Comparison of ENCODE assay signal across 12 cellular contexts in the genomic region with DNA sequence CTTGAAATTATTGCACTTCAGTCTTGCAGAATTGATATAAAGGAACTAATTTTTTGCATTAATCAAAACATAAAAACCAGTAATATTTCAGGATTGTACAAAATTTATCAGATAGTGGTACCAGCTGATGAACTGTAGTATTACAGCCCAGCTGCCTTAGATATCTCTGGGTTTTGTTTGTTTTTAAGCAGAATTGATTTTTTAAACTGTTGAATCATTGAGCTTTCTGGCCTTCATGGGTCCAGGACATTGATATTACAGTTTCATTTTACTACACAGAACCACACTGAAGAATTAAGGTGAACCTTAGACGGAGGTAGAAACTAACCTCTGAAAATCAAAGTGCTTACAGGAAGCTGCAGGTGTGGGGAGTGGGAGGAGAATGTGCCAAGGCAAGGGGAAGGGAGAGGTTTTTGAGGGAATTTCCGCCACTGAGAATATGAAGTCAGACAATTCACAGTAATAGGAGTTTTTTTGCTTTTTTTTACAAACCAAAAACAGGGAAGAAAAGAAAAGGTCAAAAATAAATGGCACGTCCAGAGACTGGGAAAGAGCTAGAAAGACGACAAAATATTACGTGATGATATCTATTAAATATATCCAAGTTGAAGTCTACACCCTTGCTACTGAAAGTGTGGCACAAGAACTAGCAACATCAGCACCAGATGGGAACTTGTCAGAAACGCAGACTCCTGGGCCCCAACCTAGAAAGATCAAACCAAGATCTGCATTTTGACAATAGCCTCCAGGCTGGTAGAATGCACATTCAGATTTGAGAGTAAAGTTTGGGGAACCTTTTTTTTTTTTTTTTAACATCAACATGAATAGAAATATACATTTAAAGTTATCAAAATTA. TPM values are rescaled to one million over a fixed set of nuclear protein-coding genes. Genes with fewer than 3 reads are reported as not detected.
DNase-seq lines count a peak whose midpoint lies in the region; ATAC-seq lines count a peak whose summit lies in the region.
"Had no signal": no experiment of that assay in that cellular context is flagged by ENCODE, and none has a peak within 500 bp of the region (broad histone marks: within the 10 kb centered on the region; RNA-seq: fewer than 3 reads in every experiment).

No MANE protein-coding gene starts in this region.

- DNase-seq in Karpas-422 (no peak), NCI-H226 (no peak), posterior vena cava (ENCODE audit: low spot score) (no peak), iPS-NIHi11 (ENCODE audit: low spot score) (no peak)
- DNase-seq: NCI-H1436, stomach had no signal

- no peaks in the 10 kb centered on the region for H3K79me2 ChIP-seq in Karpas-422 (ENCODE audit: low read length)

- ATAC-seq in GM19351 (IDR thresholded peaks at IDR 0.05; ENCODE audit: unreplicated experiment) (peak; percentile 36), HG03025 (IDR thresholded peaks at IDR 0.05; ENCODE audit: low FRiP score, unreplicated experiment) (peak; percentile 49)
- ATAC-seq: HCT116 had no signal

- no peaks in the 10 kb centered on the region for H3K9me2 ChIP-seq in Karpas-422 (replicated peaks; ENCODE audit: insufficient read depth, low read length)

- H3K4me1 Mint-ChIP-seq in activated naive CD8-positive, alpha-beta T cell (ENCODE audit: low read depth): peaks cover 26% of the 10 kb centered on the region

- H3K27ac ChIP-seq in Karpas-422 (ENCODE audit: low read length): no peak overlapping the region
- H3K27ac ChIP-seq: stomach had no signal

- no peak overlapping the region for H2AFZ ChIP-seq in Karpas-422 (ENCODE audit: low read length)

- no peaks in the 10 kb centered on the region for H3K4me1 ChIP-seq in Karpas-422 (ENCODE audit: low read length)
- H3K4me1 ChIP-seq: stomach had no signal

- H3K27me3 Mint-ChIP-seq in activated naive CD8-positive, alpha-beta T cell: peaks cover 3% of the 10 kb centered on the region

- no peaks in the 10 kb centered on the region for H3K36me3 ChIP-seq in Karpas-422 (ENCODE audit: insufficient read depth, low read length)
- H3K36me3 ChIP-seq: stomach had no signal

- H3K4me3 ChIP-seq in GM08714 (ENCODE audit: low read length) (peak overlapping the region; percentile 59), Karpas-422 (ENCODE audit: low read length) (no peak overlapping the region)
- H3K4me3 ChIP-seq: stomach had no signal

- intact Hi-C loops in posterior vena cava (cut with DNase I): no loop called here

- H3K36me3 Mint-ChIP-seq in activated naive CD8-positive, alpha-beta T cell: no peaks in the 10 kb centered on the region

- H3K9me3 Mint-ChIP-seq in activated naive CD8-positive, alpha-beta T cell (ENCODE audit: low read depth): no peaks in the 10 kb centered on the region
- H3K9me3 Mint-ChIP-seq: neural crest cell had no signal

- H3K27ac Mint-ChIP-seq in activated naive CD8-positive, alpha-beta T cell: peak overlapping the region; percentile 71

- no peaks in the 10 kb centered on the region for H3K27me3 ChIP-seq in Karpas-422 (ENCODE audit: low read length)
- H3K27me3 ChIP-seq: stomach had no signal

- peak overlapping the region; percentile 61 for H3K4me3 Mint-ChIP-seq in activated naive CD8-positive, alpha-beta T cell
- H3K4me3 Mint-ChIP-seq: neural crest cell had no signal

- no peak overlapping the region for H3K4me2 ChIP-seq in Karpas-422 (ENCODE audit: low read depth, low read length, poor library complexity, severe bottlenecking)

- no peak overlapping the region for H3K9ac ChIP-seq in Karpas-422 (ENCODE audit: low read length)

- no peaks in the 10 kb centered on the region for H4K20me1 ChIP-seq in Karpas-422 (ENCODE audit: insufficient read depth, low read depth, low read length)

- H3K9me3 ChIP-seq in Karpas-422 (ENCODE audit: low read length): no peaks in the 10 kb centered on the region
- H3K9me3 ChIP-seq: stomach had no signal

RNA-seq across cellular contexts. Expression of a gene that starts 40.8 kb away (rescaled TPM):
- 38.2 and 67.8 TPM in 2 replicates for total RNA-seq in Karpas-422 (2014; rRNA removed; shearing (Covaris generic); ENCODE audit: low replicate concordance)
- total RNA-seq in posterior vena cava: 10 to 100 TPM; 23.0 to 28.8 TPM
